Comparison of ENCODE assay signal across 8 cellular contexts in the genomic region with DNA sequence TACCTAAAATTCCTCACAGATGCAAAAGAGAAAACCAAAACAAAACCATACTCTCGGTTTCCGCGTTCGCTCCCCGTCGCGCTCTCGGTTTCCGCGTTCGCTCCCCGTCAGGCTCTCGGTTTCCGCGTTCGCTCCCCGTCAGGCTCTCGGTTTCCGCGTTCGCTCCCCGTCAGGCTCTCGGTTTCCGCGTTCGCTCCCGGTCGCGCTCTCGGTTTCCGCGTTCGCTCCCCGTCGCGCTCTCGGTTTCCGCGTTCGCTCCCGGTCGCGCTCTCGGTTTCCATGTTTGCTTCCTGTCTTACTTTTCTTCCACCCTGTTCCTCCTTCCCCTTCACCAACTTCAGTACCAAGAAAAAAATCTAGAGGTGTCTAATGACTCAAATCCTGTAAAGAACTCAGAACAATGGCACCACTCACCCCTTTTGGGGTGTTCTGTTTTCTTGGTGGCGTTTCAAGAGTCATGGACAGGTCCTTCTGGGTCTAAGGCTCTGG. TPM values are rescaled to one million over a fixed set of nuclear protein-coding genes. Genes with fewer than 3 reads are reported as not detected.
DNase-seq lines count a peak whose midpoint lies in the region; ATAC-seq and TF ChIP-seq lines count a peak whose summit lies in the region.
"Not testable (repeated sequence)": the region's sequence is repeated elsewhere in the genome, so short reads cannot be mapped to it uniquely, and the experiment has no call there.

No MANE protein-coding gene starts in this region.

- H3K36me3 Mint-ChIP-seq in activated T-cell treated with anti-CD3 and anti-CD28 coated beads, Interleukin-2, amount 50 U/mL, for 4 hours (ENCODE audit: insufficient read depth); central memory CD8-positive, alpha-beta T cell (ENCODE audit: insufficient read depth): not testable (repeated sequence)

- peaks cover 13% of the 10 kb centered on the region for H3K4me1 Mint-ChIP-seq in activated T-cell treated with anti-CD3 and anti-CD28 coated beads, Interleukin-2, amount 50 U/mL, for 4 hours (ENCODE audit: low read depth)
- peaks cover 14% of the 10 kb centered on the region for H3K4me1 Mint-ChIP-seq in central memory CD8-positive, alpha-beta T cell

- H3K4me3 ChIP-seq in AG09309 (ENCODE audit: control insufficient read depth, low read depth, low read length) (peak overlapping the region; percentile 50), fibroblast of pulmonary artery (replicated peaks; ENCODE audit: low read depth, low read length) (peak overlapping the region; percentile 44), liver (ENCODE audit: low read depth in 1 of 3, low read length in 3 of 3) (peak overlapping the region in 2 of 3 donors; percentile 2 to 34), neutrophil (ENCODE audit: low read depth in 1 of 2, low read length in 1 of 2) (peak overlapping the region; percentile 50 to 55), subcutaneous abdominal adipose tissue (ENCODE audit: low read depth in 1 of 5, low read length in 5 of 5) (peak overlapping the region; percentile 53 to 75 (median 61))

- H3K27ac Mint-ChIP-seq in central memory CD8-positive, alpha-beta T cell (ENCODE audit: low read depth) = peak overlapping the region; percentile 96

- not testable (repeated sequence) for TF ChIP-seq RAD21 in liver (IDR thresholded peaks at IDR 0.05)

- 8% methylated on average over 45 of the region's 45 CpGs for WGBS in liver

- H3K4me1 ChIP-seq in liver (ENCODE audit: control insufficient read depth in 4 of 4, insufficient read depth in 4 of 4, low read length in 3 of 4); neutrophil (ENCODE audit: control insufficient read depth in 1 of 2, insufficient read depth in 1 of 2, low read depth in 1 of 2, low read length in 1 of 2); subcutaneous abdominal adipose tissue (ENCODE audit: control insufficient read depth in 5 of 5, insufficient read depth in 5 of 5, low read length in 5 of 5): not testable (repeated sequence)

- not testable (repeated sequence) for TF ChIP-seq CTCF in AG09309 (IDR thresholded peaks at IDR 0.05; ENCODE audit: control insufficient read depth, insufficient read depth, low read depth, low read length, missing control alignments); fibroblast of pulmonary artery (IDR thresholded peaks at IDR 0.05; ENCODE audit: low read length, missing control alignments); liver (IDR thresholded peaks at IDR 0.05; ENCODE audit: low read depth, low read length, missing input control); neutrophil (IDR thresholded peaks at IDR 0.05)

- not testable (repeated sequence) for H3K36me3 ChIP-seq in liver (ENCODE audit: control insufficient read depth in 4 of 4, insufficient read depth in 3 of 4, low read depth in 1 of 4, low read length in 3 of 4); neutrophil; subcutaneous abdominal adipose tissue (ENCODE audit: control insufficient read depth in 5 of 5, insufficient read depth in 5 of 5, low read length in 5 of 5)

- DNase-seq in AG09309 (ENCODE audit: low read depth); activated T-cell treated with anti-CD3 and anti-CD28 coated beads, Interleukin-2, amount 50 U/mL, for 4 hours; central memory CD8-positive, alpha-beta T cell (ENCODE audit: low spot score in 2 of 2); fibroblast of pulmonary artery (ENCODE audit: low read depth): not testable (repeated sequence)
- DNase-seq in HT1080 (ENCODE audit: low read depth) = peak; percentile 42

- ATAC-seq in activated T-cell treated with anti-CD3 and anti-CD28 coated beads, Interleukin-2, amount 50 U/mL, for 4 hours = peak in 1 of 2 donors; percentile 57
- peak; percentile 43 for ATAC-seq in central memory CD8-positive, alpha-beta T cell (replicated peaks; ENCODE audit: extremely low read depth, poor library complexity, severe bottlenecking)

- H3K4me3 Mint-ChIP-seq in activated T-cell treated with anti-CD3 and anti-CD28 coated beads, Interleukin-2, amount 50 U/mL, for 4 hours = peak overlapping the region; percentile 78
- peak overlapping the region; percentile 91 for H3K4me3 Mint-ChIP-seq in central memory CD8-positive, alpha-beta T cell

- H3K27ac ChIP-seq in liver (ENCODE audit: low read depth in 1 of 2, low read length in 2 of 2); subcutaneous abdominal adipose tissue (ENCODE audit: low read depth, low read length): not testable (repeated sequence)
- peak overlapping the region; percentile 55 for H3K27ac ChIP-seq in neutrophil

- not testable (repeated sequence) for H3K9me3 ChIP-seq in liver (ENCODE audit: control insufficient read depth in 4 of 4, low read length in 3 of 4); neutrophil; subcutaneous abdominal adipose tissue (ENCODE audit: control insufficient read depth in 5 of 5, low read length in 5 of 5)

- H3K9ac ChIP-seq in liver (ENCODE audit: low read depth in 1 of 2, low read length in 2 of 2) = not testable (repeated sequence)
- peak overlapping the region in 3 of 5 donors; percentile 21 to 66 (median 35) for H3K9ac ChIP-seq in subcutaneous abdominal adipose tissue (ENCODE audit: low read length in 5 of 5)

- H3K27me3 ChIP-seq in liver (ENCODE audit: control insufficient read depth in 4 of 4, insufficient read depth in 4 of 4, low read length in 3 of 4); subcutaneous abdominal adipose tissue (ENCODE audit: control insufficient read depth in 5 of 5, insufficient read depth in 4 of 5, low read length in 5 of 5): not testable (repeated sequence)
- peaks cover 18% of the 10 kb centered on the region for H3K27me3 ChIP-seq in neutrophil

- H3K9me3 Mint-ChIP-seq in activated T-cell treated with anti-CD3 and anti-CD28 coated beads, Interleukin-2, amount 50 U/mL, for 4 hours; central memory CD8-positive, alpha-beta T cell: not testable (repeated sequence)

- not testable (repeated sequence) for H3K27me3 Mint-ChIP-seq in activated T-cell treated with anti-CD3 and anti-CD28 coated beads, Interleukin-2, amount 50 U/mL, for 4 hours (ENCODE audit: low read depth); central memory CD8-positive, alpha-beta T cell

RNA-seq across cellular contexts. Expression of gene CDCA4, which starts 12.6 kb away (rescaled TPM):
- 70.9 and 87.9 TPM in 2 replicates for total RNA-seq in HT1080 (2014; rRNA removed; shearing (Covaris generic))
- polyA plus RNA-seq in HT1080 (2015; cell fraction: cytosol; rRNA removed) = 77.8 and 87.3 TPM in 2 replicates
- polyA plus RNA-seq in HT1080 (2015; cell fraction: nucleus; rRNA removed) = 53.0 and 55.8 TPM in 2 replicates
- 10 to 100 TPM; 55.1 to 72.2 (median 58.3) TPM for total RNA-seq in activated T-cell treated with anti-CD3 and anti-CD28 coated beads, Interleukin-2, amount 50 U/mL, for 4 hours
- 10 to 100 TPM in 1 of 2 donors, 1 to 10 TPM in 1; 2.9 to 34.5 TPM for total RNA-seq in liver
- polyA plus RNA-seq in liver = 1 to 10 TPM; 1.2 to 2.5 TPM

RNA-seq across cellular contexts. Expression of gene GPR132, which starts 31.8 kb away (rescaled TPM):
- 0.21 and 0.40 TPM in 2 replicates for total RNA-seq in HT1080 (2014; rRNA removed; shearing (Covaris generic))
- polyA plus RNA-seq in HT1080 (2015; cell fraction: cytosol; rRNA removed) = 0.28 and 0.37 TPM in 2 replicates
- 0.14 and 0.23 TPM in 2 replicates for polyA plus RNA-seq in HT1080 (2015; cell fraction: nucleus; rRNA removed)
- 10 to 100 TPM; 14.6 to 18.4 (median 16.8) TPM for total RNA-seq in activated T-cell treated with anti-CD3 and anti-CD28 coated beads, Interleukin-2, amount 50 U/mL, for 4 hours
- total RNA-seq in liver = 1 to 10 TPM; 1.2 TPM
- under 1 TPM; 0.32 to 0.33 TPM for polyA plus RNA-seq in liver

RNA-seq across cellular contexts. Expression of gene CLBA1, which starts 47.9 kb away (rescaled TPM):
- total RNA-seq in HT1080 (2014; rRNA removed; shearing (Covaris generic)) = 5.1 and 5.4 TPM in 2 replicates
- polyA plus RNA-seq in HT1080 (2015; cell fraction: cytosol; rRNA removed) = 6.5 and 7.1 TPM in 2 replicates
- polyA plus RNA-seq in HT1080 (2015; cell fraction: nucleus; rRNA removed) = 24.1 and 30.5 TPM in 2 replicates
- total RNA-seq in activated T-cell treated with anti-CD3 and anti-CD28 coated beads, Interleukin-2, amount 50 U/mL, for 4 hours = 1 to 10 TPM; 2.9 to 3.8 (median 3.3) TPM
- 1 to 10 TPM in 1 of 2 donors, under 1 TPM in 1; 0.98 to 3.5 TPM for total RNA-seq in liver
- polyA plus RNA-seq in liver = 1 to 10 TPM; 1.0 to 3.9 TPM

RNA-seq across cellular contexts. Expression of gene AHNAK2, which starts 55.3 kb away (rescaled TPM):
- 52.6 and 54.6 TPM in 2 replicates for total RNA-seq in HT1080 (2014; rRNA removed; shearing (Covaris generic))
- polyA plus RNA-seq in HT1080 (2015; cell fraction: cytosol; rRNA removed) = 13.5 and 15.1 TPM in 2 replicates
- 172 and 182 TPM in 2 replicates for polyA plus RNA-seq in HT1080 (2015; cell fraction: nucleus; rRNA removed)
- under 1 TPM; under 0.01 to 0.08 (median 0.05) TPM for total RNA-seq in activated T-cell treated with anti-CD3 and anti-CD28 coated beads, Interleukin-2, amount 50 U/mL, for 4 hours
- total RNA-seq in liver = 1 to 10 TPM in 1 of 2 donors, under 1 TPM in 1; 0.05 to 2.6 TPM
- 1 to 10 TPM in 1 of 2 donors, under 1 TPM in 1; 0.40 to 1.9 TPM for polyA plus RNA-seq in liver

Comparison
In these comparisons a context has a peak if more than half of its experiments do, and no peak if none do; other contexts are left out.
1. RNA of gene GPR132, which starts 31.8 kb away (total RNA-seq): 14.6 to 18.4 TPM in activated T-cell treated with anti-CD3 and anti-CD28 coated beads, Interleukin-2, amount 50 U/mL, for 4 hours; 1.2 TPM in liver and 0.21 to 0.40 TPM in HT1080; every median in the first group is over 4 times any median in the second.
2. Peak in every context shown above with its lines, with median percentiles within 50 percentile points of each other: H3K4me3 ChIP-seq.